ENCODE assay signal across 1 cellular context in genomic region chr6:43491750-43492661, GRCh38.
TF ChIP-seq lines count a peak whose summit lies in the region.

No MANE protein-coding gene starts in this region.

TF ChIP-seq in HepG2, 621 proteins besides CTCF, POLR2A, EP300 and RAD21 (continued from another document and continues in another):
- TF ChIP-seq HMG20B (CRISPR knock-in tag; conservative IDR thresholded peaks at IDR 0.05): no peak
- no peak for TF ChIP-seq ZNF597 (CRISPR knock-in tag; IDR thresholded peaks at IDR 0.05)
- no peak for TF ChIP-seq KLF9 (CRISPR knock-in tag; IDR thresholded peaks at IDR 0.05; ENCODE audit: low read depth)
- no peak for TF ChIP-seq ZSCAN31 (CRISPR knock-in tag; IDR thresholded peaks at IDR 0.05; ENCODE audit: low read depth)
- TF ChIP-seq HINFP (CRISPR knock-in tag; IDR thresholded peaks at IDR 0.05; ENCODE audit: low read depth): no peak
- TF ChIP-seq ATRX (CRISPR knock-in tag; IDR thresholded peaks at IDR 0.05; ENCODE audit: borderline replicate concordance): no peak
- no peak for TF ChIP-seq U2AF2 (IDR thresholded peaks at IDR 0.05; ENCODE audit: low read depth, low read length)
- TF ChIP-seq HOXA9 (CRISPR knock-in tag; IDR thresholded peaks at IDR 0.05; ENCODE audit: borderline replicate concordance): no peak
- no peak for TF ChIP-seq ZNF280D (CRISPR knock-in tag; IDR thresholded peaks at IDR 0.05)
- no peak for TF ChIP-seq ZHX1 (CRISPR knock-in tag; IDR thresholded peaks at IDR 0.05; ENCODE audit: low read depth)
- TF ChIP-seq POLR2G (IDR thresholded peaks at IDR 0.05; ENCODE audit: low read depth, low read length): peak; percentile 30; the same call in 1 of the 2 replicates
- TF ChIP-seq ZNF589 (CRISPR knock-in tag; conservative IDR thresholded peaks at IDR 0.05): no peak
- TF ChIP-seq ZFP90 (CRISPR knock-in tag; IDR thresholded peaks at IDR 0.05; ENCODE audit: borderline replicate concordance): no peak
- TF ChIP-seq JUND (CRISPR knock-in tag; IDR thresholded peaks at IDR 0.05): no peak
- no peak for TF ChIP-seq GRHL1 (CRISPR knock-in tag; conservative IDR thresholded peaks at IDR 0.05)
- TF ChIP-seq ZNF430 (CRISPR knock-in tag; IDR thresholded peaks at IDR 0.05): no peak
- TF ChIP-seq ZNF138 (CRISPR knock-in tag; IDR thresholded peaks at IDR 0.05; ENCODE audit: low read depth): no peak
- no peak for TF ChIP-seq SMARCE1 (IDR thresholded peaks at IDR 0.05; ENCODE audit: borderline replicate concordance)
- TF ChIP-seq KDM1A (CRISPR knock-in tag; IDR thresholded peaks at IDR 0.05): no peak
- no peak for TF ChIP-seq ZNF142 (CRISPR knock-in tag; IDR thresholded peaks at IDR 0.05)
- TF ChIP-seq MXD3 (CRISPR knock-in tag; IDR thresholded peaks at IDR 0.05): no peak
- 0 out of 2 replicates have a peak, but pooled peaks have one; percentile 64 for TF ChIP-seq ZNF747 (CRISPR knock-in tag; IDR thresholded peaks at IDR 0.05; ENCODE audit: borderline replicate concordance)
- no peak for TF ChIP-seq MAFK (conservative IDR thresholded peaks at IDR 0.05 in 1 of 2, IDR thresholded peaks at IDR 0.05 in 1 of 2; ENCODE audit: low read length in 2 of 2)
- TF ChIP-seq RBAK (CRISPR knock-in tag; IDR thresholded peaks at IDR 0.05): no peak
- no peak for TF ChIP-seq ZNF143 (CRISPR knock-in tag; IDR thresholded peaks at IDR 0.05)
- TF ChIP-seq ZNF562 (CRISPR knock-in tag; IDR thresholded peaks at IDR 0.05; ENCODE audit: borderline replicate concordance): no peak
- TF ChIP-seq SATB2 (CRISPR knock-in tag; IDR thresholded peaks at IDR 0.05): no peak
- peak; percentile 70; the same call in 1 of the 2 replicates for TF ChIP-seq SP4 (CRISPR knock-in tag; IDR thresholded peaks at IDR 0.05)
- no peak for TF ChIP-seq KDM3A (CRISPR knock-in tag; IDR thresholded peaks at IDR 0.05; ENCODE audit: low read depth)
- TF ChIP-seq PCBP2 (optimal IDR thresholded peaks at IDR 0.05; ENCODE audit: low read depth, low read length, poor library complexity, severe bottlenecking): no peak
- TF ChIP-seq ZSCAN29 (CRISPR knock-in tag; conservative IDR thresholded peaks at IDR 0.05): no peak
- TF ChIP-seq MLLT10 (CRISPR knock-in tag; IDR thresholded peaks at IDR 0.05): no peak
- TF ChIP-seq ZBTB38 (CRISPR knock-in tag; IDR thresholded peaks at IDR 0.05): 0 out of 2 replicates have a peak, but pooled peaks have one; percentile 14
- no peak for TF ChIP-seq ZNF136 (CRISPR knock-in tag; IDR thresholded peaks at IDR 0.05; ENCODE audit: low read depth)
- no peak for TF ChIP-seq GTF2F1 (IDR thresholded peaks at IDR 0.05; ENCODE audit: low read length)
- TF ChIP-seq ZBTB26 (CRISPR knock-in tag; IDR thresholded peaks at IDR 0.05; ENCODE audit: borderline replicate concordance): no peak
- TF ChIP-seq ZNF598 (CRISPR knock-in tag; IDR thresholded peaks at IDR 0.05; ENCODE audit: borderline replicate concordance): no peak
- TF ChIP-seq TERF1 (CRISPR knock-in tag; IDR thresholded peaks at IDR 0.05): no peak
- TF ChIP-seq DDIT3 (CRISPR knock-in tag; IDR thresholded peaks at IDR 0.05): no peak
